ENCODE assay signal across 9 cellular contexts in the genomic region with DNA sequence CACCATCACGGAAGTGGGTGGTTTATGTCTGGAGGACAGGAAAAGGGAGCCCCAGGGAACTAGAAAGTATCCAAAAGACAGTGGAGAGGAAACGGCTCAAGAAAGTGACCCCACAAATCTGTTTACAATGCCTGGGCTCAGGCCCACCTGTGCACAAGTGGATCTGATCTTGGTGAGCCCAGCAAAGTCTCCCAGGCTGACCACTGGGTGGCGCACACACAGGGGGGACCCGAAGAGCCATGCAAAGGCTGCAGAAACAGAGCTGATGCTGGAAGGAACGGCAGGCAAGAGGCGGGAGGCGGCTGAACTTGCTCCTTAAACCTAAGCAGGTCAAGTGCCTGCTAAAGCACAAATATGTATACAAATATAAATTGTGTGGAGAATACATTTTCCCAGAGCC. TPM values are rescaled to one million over a fixed set of nuclear protein-coding genes. Genes with fewer than 3 reads are reported as not detected.
DNase-seq lines count a peak whose midpoint lies in the region; ATAC-seq and TF ChIP-seq lines count a peak whose summit lies in the region.
"Had no signal": no experiment of that assay in that cellular context is flagged by ENCODE, and none has a peak within 500 bp of the region (broad histone marks: within the 10 kb centered on the region; RNA-seq: fewer than 3 reads in every experiment).

No MANE protein-coding gene starts in this region.

- H3K4me2 ChIP-seq in MM.1S (ENCODE audit: low read depth, low read length) = no peak overlapping the region

- no peak overlapping the region for H3K4me3 Mint-ChIP-seq in endodermal cell
- H3K4me3 Mint-ChIP-seq in nephron progenitor cell = no peak overlapping the region

- WGBS in endodermal cell (ENCODE audit: insufficient coverage in 1 of 2, insufficient read length in 1 of 2), 2 experiments = 59 to 80% methylated on average over 1 to 7 of the region's 7 CpGs

- H3K9me3 ChIP-seq in MM.1S (replicated peaks; ENCODE audit: insufficient read depth, low read length) (no peaks in the 10 kb centered on the region), endodermal cell (ENCODE audit: control insufficient read depth, low read length) (no peaks in the 10 kb centered on the region)

- H3K9me3 Mint-ChIP-seq in endodermal cell = peaks cover 79% of the 10 kb centered on the region
- H3K9me3 Mint-ChIP-seq in nephron progenitor cell = peaks cover 57% of the 10 kb centered on the region
- H3K9me3 Mint-ChIP-seq: activated naive CD4-positive, alpha-beta T cell treated with anti-CD3 and anti-CD28 coated beads, Interleukin-2, amount 50 U/mL, for 72 hours had no signal

- H3K27ac Mint-ChIP-seq in endodermal cell (no peak overlapping the region), nephron progenitor cell (peak overlapping the region; percentile 42)
- H3K27ac Mint-ChIP-seq: activated naive CD4-positive, alpha-beta T cell treated with anti-CD3 and anti-CD28 coated beads, Interleukin-2, amount 50 U/mL, for 72 hours had no signal

- H3K27me3 ChIP-seq in MM.1S (replicated peaks; ENCODE audit: insufficient read depth, low read length) (no peaks in the 10 kb centered on the region), endodermal cell (ENCODE audit: control insufficient read depth, insufficient read depth, low read length, poor library complexity, severe bottlenecking) (no peaks in the 10 kb centered on the region)

- no peaks in the 10 kb centered on the region for H3K9me2 ChIP-seq in MM.1S (replicated peaks; ENCODE audit: insufficient read depth, low read length)

- H3K4me1 Mint-ChIP-seq in endodermal cell (no peaks in the 10 kb centered on the region), nephron progenitor cell (no peaks in the 10 kb centered on the region)

- H3K36me3 Mint-ChIP-seq in endodermal cell (ENCODE audit: low read depth) (peaks cover 5% of the 10 kb centered on the region), nephron progenitor cell (ENCODE audit: low read depth) (peaks cover 17% of the 10 kb centered on the region)
- H3K36me3 Mint-ChIP-seq: activated naive CD4-positive, alpha-beta T cell treated with anti-CD3 and anti-CD28 coated beads, Interleukin-2, amount 50 U/mL, for 72 hours had no signal

- H3K4me1 ChIP-seq in MM.1S (ENCODE audit: low read length) (no peaks in the 10 kb centered on the region), endodermal cell (ENCODE audit: control insufficient read depth, insufficient read depth, low read length) (no peaks in the 10 kb centered on the region)

- no peaks in the 10 kb centered on the region for H3K79me2 ChIP-seq in MM.1S (ENCODE audit: low read length)

- no peak overlapping the region for H3K4me3 ChIP-seq in MM.1S (ENCODE audit: low read length)
- H3K4me3 ChIP-seq in endodermal cell (ENCODE audit: low read length) = no peak overlapping the region

- H3K27me3 Mint-ChIP-seq in endodermal cell (ENCODE audit: insufficient read depth) (no peaks in the 10 kb centered on the region), nephron progenitor cell (ENCODE audit: low read depth, poor library complexity) (no peaks in the 10 kb centered on the region)

- ATAC-seq in HG02763 (IDR thresholded peaks at IDR 0.05; ENCODE audit: unreplicated experiment) = no peak
- ATAC-seq in GM18505 (IDR thresholded peaks at IDR 0.05; ENCODE audit: unreplicated experiment) = no peak

- DNase-seq in NCI-H2081 (lab: John Stamatoyannopoulos, UW) = peak; percentile 6 to 23
- DNase-seq in NCI-H2081 treated with DMSO at 0.1 percent for 48 hours (lab: John Stamatoyannopoulos, UW) = no peak
- peak; percentile 29 for DNase-seq in MM.1S
- peak; percentile 13 to 25 for DNase-seq in activated CD4-positive, alpha-beta T cell treated with anti-CD3 and anti-CD28 coated beads for 24 hours (ENCODE audit: low read depth in 2 of 2)
- peak; percentile 88 for DNase-seq in endodermal cell
- DNase-seq in nephron progenitor cell = peak; percentile 71

- no peak overlapping the region for H3K27ac ChIP-seq in MM.1S (ENCODE audit: low read length)
- no peak overlapping the region for H3K27ac ChIP-seq in endodermal cell (ENCODE audit: low read depth, low read length)

- TF ChIP-seq POLR2A in GM18505 (IDR thresholded peaks at IDR 0.05; ENCODE audit: borderline replicate concordance, extremely low read depth, insufficient read depth, insufficient read length) = no peak

- TF ChIP-seq CTCF in MM.1S (IDR thresholded peaks at IDR 0.05; ENCODE audit: low read length) = peak; percentile 49
- TF ChIP-seq CTCF in endodermal cell (conservative IDR thresholded peaks at IDR 0.05) = peak; percentile 79
- TF ChIP-seq CTCF in nephron progenitor cell (IDR thresholded peaks at IDR 0.05) = peak; percentile 54

- H3K36me3 ChIP-seq in MM.1S (replicated peaks; ENCODE audit: insufficient read depth, low read length) (no peaks in the 10 kb centered on the region; the same call in 1 of the 2 replicates), endodermal cell (ENCODE audit: control insufficient read depth, insufficient read depth, low read length) (no peaks in the 10 kb centered on the region)

- H4K20me1 ChIP-seq in MM.1S (ENCODE audit: insufficient read depth, low read length) = no peaks in the 10 kb centered on the region

- H3F3A ChIP-seq in MM.1S (ENCODE audit: insufficient read depth, low read length) = no peaks in the 10 kb centered on the region

- H2AFZ ChIP-seq in MM.1S (ENCODE audit: low read length) = no peak overlapping the region

- H3K9ac ChIP-seq in MM.1S (ENCODE audit: low read length) (no peak overlapping the region), endodermal cell (ENCODE audit: extremely low read depth, low read length, poor library complexity, severe bottlenecking) (no peak overlapping the region)

RNA-seq across cellular contexts. Expression of a gene that starts 9.6 kb away (rescaled TPM):
- total RNA-seq in endodermal cell = 10 to 100 TPM; 28.7 to 30.9 TPM
- polyA plus RNA-seq in endodermal cell (2013, experiment 1 of 2) = 22.3 TPM
- polyA plus RNA-seq in endodermal cell (2013, experiment 2 of 2) = 18.2 TPM

RNA-seq across cellular contexts. Expression of a gene that starts 15.0 kb away (rescaled TPM):
- total RNA-seq in endodermal cell = under 1 TPM; 0.35 to 0.70 TPM
- not detected for polyA plus RNA-seq in endodermal cell (2013, experiment 1 of 2)
- polyA plus RNA-seq in endodermal cell (2013, experiment 2 of 2) = not detected

RNA-seq across cellular contexts. Expression of a gene that starts 34.0 kb away (rescaled TPM):
- total RNA-seq in endodermal cell = 1 to 10 TPM; 1.2 to 1.6 TPM
- polyA plus RNA-seq in endodermal cell (2013, experiment 1 of 2) = 19.2 TPM
- 20.4 TPM for polyA plus RNA-seq in endodermal cell (2013, experiment 2 of 2)
- total RNA-seq: activated naive CD4-positive, alpha-beta T cell treated with anti-CD3 and anti-CD28 coated beads, Interleukin-2, amount 50 U/mL, for 72 hours had no signal

RNA-seq across cellular contexts. Expression of a gene that starts 49.6 kb away (rescaled TPM):
- under 1 TPM; 0.29 to 0.31 TPM for total RNA-seq in endodermal cell
- polyA plus RNA-seq in endodermal cell (2013, experiment 1 of 2) = 0.14 TPM
- polyA plus RNA-seq in endodermal cell (2013, experiment 2 of 2) = 0.08 TPM

RNA-seq across cellular contexts. Expression of a gene that starts 56.6 kb away (rescaled TPM):
- not detected for total RNA-seq in endodermal cell
- polyA plus RNA-seq in endodermal cell (2013, experiment 1 of 2) = 0.39 TPM
- polyA plus RNA-seq in endodermal cell (2013, experiment 2 of 2) = 0.37 TPM
- total RNA-seq: activated naive CD4-positive, alpha-beta T cell treated with anti-CD3 and anti-CD28 coated beads, Interleukin-2, amount 50 U/mL, for 72 hours had no signal
